11 cellular contexts compared by ENCODE assay signal in the genomic region with DNA sequence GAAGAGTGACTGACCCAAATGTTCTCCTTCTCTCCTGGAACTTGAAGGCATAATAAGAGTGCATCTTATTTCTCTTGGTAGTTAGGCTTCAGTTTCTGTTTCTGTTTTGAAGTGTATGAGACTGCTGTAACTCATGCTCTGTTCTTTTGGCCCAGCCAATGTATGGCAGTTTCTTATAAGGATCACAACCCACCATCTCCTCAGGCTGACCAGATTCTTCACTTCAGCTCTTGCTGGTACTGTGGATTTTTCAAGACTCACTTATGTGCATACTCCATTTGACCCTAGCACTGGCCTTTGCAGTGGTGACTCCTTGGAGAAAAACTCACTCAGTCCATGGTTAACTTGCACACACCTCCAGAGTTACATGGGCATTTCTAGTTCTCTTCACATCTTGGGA. TPM values are rescaled to one million over a fixed set of nuclear protein-coding genes. Genes with fewer than 3 reads are reported as not detected.
DNase-seq lines count a peak whose midpoint lies in the region; ATAC-seq and TF ChIP-seq lines count a peak whose summit lies in the region.
"Had no signal": no experiment of that assay in that cellular context is flagged by ENCODE, and none has a peak within 500 bp of the region (broad histone marks: within the 10 kb centered on the region; RNA-seq: fewer than 3 reads in every experiment).

No MANE protein-coding gene starts in this region.

- H3K79me2 ChIP-seq in KMS-11 (ENCODE audit: insufficient read depth, low read depth) (no peaks in the 10 kb centered on the region), trophoblast cell (ENCODE audit: control insufficient read depth, insufficient read depth, low read length, poor library complexity) (no peaks in the 10 kb centered on the region)

- H3K4me2 ChIP-seq in KMS-11 (peak overlapping the region; percentile 54), trophoblast cell (ENCODE audit: low read length) (no peak overlapping the region)

- H2AK5ac ChIP-seq in trophoblast cell (ENCODE audit: low read length): no peak overlapping the region

- H3K4me1 Mint-ChIP-seq in activated CD8-positive, alpha-beta memory T cell treated with anti-CD3 and anti-CD28 coated beads, Interleukin-2, amount 10 ng/mL, durations not matched to agents 7 days and 5 days: peaks cover 11% of the 10 kb centered on the region

- H4K12ac ChIP-seq in trophoblast cell (ENCODE audit: low read depth, low read length): no peak overlapping the region

- H3K27me3 ChIP-seq in KMS-11 (ENCODE audit: insufficient read depth, low read depth) (no peaks in the 10 kb centered on the region), trophoblast cell (ENCODE audit: insufficient read depth, low read length) (no peaks in the 10 kb centered on the region)

- no peak overlapping the region for H3K4me3 Mint-ChIP-seq in activated CD8-positive, alpha-beta memory T cell treated with anti-CD3 and anti-CD28 coated beads, Interleukin-2, amount 10 ng/mL, durations not matched to agents 7 days and 5 days
- H3K4me3 Mint-ChIP-seq: dendritic cell treated with granulocyte-macrophage colony-stimulating factor and Interleukin-4, amounts not matched to agents 40 ng/mL and 50 ng/mL, for 4 days had no signal

- H3K9me3 Mint-ChIP-seq in activated CD8-positive, alpha-beta memory T cell treated with anti-CD3 and anti-CD28 coated beads, Interleukin-2, amount 10 ng/mL, durations not matched to agents 7 days and 5 days (ENCODE audit: low read depth): peaks cover 2% of the 10 kb centered on the region

- no peaks in the 10 kb centered on the region for H4K20me1 ChIP-seq in KMS-11 (ENCODE audit: insufficient read depth)

- no peaks in the 10 kb centered on the region for H3K9me3 ChIP-seq in trophoblast cell (ENCODE audit: insufficient read depth, low read depth, low read length)

- H3K79me1 ChIP-seq in trophoblast cell (ENCODE audit: low read length): no peaks in the 10 kb centered on the region

- CTCF ChIA-PET in activated CD8-positive, alpha-beta memory T cell treated with anti-CD3 and anti-CD28 coated beads, Interleukin-2, amount 10 ng/mL, durations not matched to agents 7 days and 5 days (lab: Charles Lee): no interaction called here

- peaks cover 2% of the 10 kb centered on the region for H3K36me3 Mint-ChIP-seq in activated CD8-positive, alpha-beta memory T cell treated with anti-CD3 and anti-CD28 coated beads, Interleukin-2, amount 10 ng/mL, durations not matched to agents 7 days and 5 days

- H3K27ac Mint-ChIP-seq in activated CD8-positive, alpha-beta memory T cell treated with anti-CD3 and anti-CD28 coated beads, Interleukin-2, amount 10 ng/mL, durations not matched to agents 7 days and 5 days: peak overlapping the region; percentile 20
- H3K27ac Mint-ChIP-seq: dendritic cell treated with granulocyte-macrophage colony-stimulating factor and Interleukin-4, amounts not matched to agents 40 ng/mL and 50 ng/mL, for 4 days had no signal

- no peak overlapping the region for H4K8ac ChIP-seq in trophoblast cell (ENCODE audit: low read depth, low read length)

- H4K91ac ChIP-seq in trophoblast cell (ENCODE audit: low read depth, low read length): no peak overlapping the region

- no peak for TF ChIP-seq CTCF in KMS-11 (conservative IDR thresholded peaks at IDR 0.05; ENCODE audit: low read depth, low read length)

- no peak overlapping the region; the same call in 1 of the 2 replicates for H3K9ac ChIP-seq in KMS-11
- no peak overlapping the region for H3K9ac ChIP-seq in trophoblast cell (ENCODE audit: low read length)

- no peak for DNase-seq in activated CD8-positive, alpha-beta memory T cell treated with anti-CD3 and anti-CD28 coated beads, Interleukin-2, amount 10 ng/mL, durations not matched to agents 7 days and 5 days
- DNase-seq in activated CD8-positive, alpha-beta memory T cell treated with anti-CD3 and anti-CD28 coated beads, Interleukin-2, amount 50 U/mL, for 4 hours: no peak
- DNase-seq in trophoblast cell (peak; percentile 54 to 64), KBM-7 (no peak), RKO (ENCODE audit: low spot score) (no peak), AG08395 (ENCODE audit: low spot score) (no peak)
- DNase-seq: ACHN, NCI-H2171 had no signal

- H2AFZ ChIP-seq in KMS-11 (ENCODE audit: low read depth): peak overlapping the region; percentile 75
- H2AFZ ChIP-seq in trophoblast cell (ENCODE audit: insufficient read depth, low read length, poor library complexity): no peak overlapping the region

- no peak overlapping the region for H3K23ac ChIP-seq in trophoblast cell (ENCODE audit: low read length)

- no peak overlapping the region for H2BK5ac ChIP-seq in trophoblast cell (ENCODE audit: low read depth, low read length, poor library complexity)

- H3K4me1 ChIP-seq in KMS-11 (ENCODE audit: low read depth, poor library complexity, severe bottlenecking) (peaks cover 8% of the 10 kb centered on the region), trophoblast cell (ENCODE audit: control insufficient read depth in 1 of 2, insufficient read depth in 2 of 2, low read length in 2 of 2) (no peaks in the 10 kb centered on the region)

- H3K4me3 ChIP-seq in KMS-11 (IDR thresholded peaks at IDR 0.05; ENCODE audit: insufficient read depth, low read depth, low read length): no peak overlapping the region
- no peak overlapping the region for H3K4me3 ChIP-seq in trophoblast cell (ENCODE audit: low read depth, low read length)

- peak overlapping the region; percentile 30; the same call in 1 of the 2 replicates for H3K27ac ChIP-seq in KMS-11
- no peak overlapping the region for H3K27ac ChIP-seq in trophoblast cell (ENCODE audit: low read depth, low read length)

- no peak overlapping the region for H3K4ac ChIP-seq in trophoblast cell (ENCODE audit: low read depth, low read length)

- peaks cover 7% of the 10 kb centered on the region for H3K27me3 Mint-ChIP-seq in activated CD8-positive, alpha-beta memory T cell treated with anti-CD3 and anti-CD28 coated beads, Interleukin-2, amount 10 ng/mL, durations not matched to agents 7 days and 5 days

- H3K18ac ChIP-seq in trophoblast cell (ENCODE audit: low read length): no peak overlapping the region

- H3K36me3 ChIP-seq in KMS-11 (ENCODE audit: insufficient read depth) (no peaks in the 10 kb centered on the region), trophoblast cell (ENCODE audit: control insufficient read depth in 1 of 2, insufficient read depth in 2 of 2, low read length in 2 of 2) (no peaks in the 10 kb centered on the region)

- no peak overlapping the region for H3K14ac ChIP-seq in trophoblast cell (ENCODE audit: low read length)

- in situ Hi-C loops in KBM-7 (cut with MboI; ENCODE audit: low pct_unique_long_range_greater_than_20kb, low sequenced_read_pairs): no loop called here

- peak; percentile 87 for ATAC-seq in activated CD8-positive, alpha-beta memory T cell treated with anti-CD3 and anti-CD28 coated beads, Interleukin-2, amount 10 ng/mL, durations not matched to agents 7 days and 5 days
- peak; percentile 89 for ATAC-seq in HG02678 (IDR thresholded peaks at IDR 0.05; ENCODE audit: unreplicated experiment)

- H2BK12ac ChIP-seq in trophoblast cell (ENCODE audit: low read length): peak overlapping the region; percentile 3

- H2BK120ac ChIP-seq in trophoblast cell (ENCODE audit: insufficient read depth, low read length, poor library complexity): peak overlapping the region; percentile 1

RNA-seq across cellular contexts. Expression of a gene that starts 9.6 kb away (rescaled TPM):
- 10 to 100 TPM; 70.7 to 76.6 TPM for total RNA-seq in activated CD8-positive, alpha-beta memory T cell treated with anti-CD3 and anti-CD28 coated beads, Interleukin-2, amount 10 ng/mL, durations not matched to agents 7 days and 5 days
- 66.0 and 69.7 TPM in 2 replicates for polyA plus RNA-seq in trophoblast cell (2013)

Comparison
In these comparisons a context has a peak if more than half of its experiments do, and no peak if none do; other contexts are left out.
1. DNase-seq: peak in trophoblast cell (2 of 2); none in activated CD8-positive, alpha-beta memory T cell treated with anti-CD3 and anti-CD28 coated beads, Interleukin-2, amount 10 ng/mL, durations not matched to agents 7 days and 5 days (single experiment), activated CD8-positive, alpha-beta memory T cell treated with anti-CD3 and anti-CD28 coated beads, Interleukin-2, amount 50 U/mL, for 4 hours (single experiment), KBM-7 (single experiment), RKO (single experiment) and AG08395 (single experiment).